In the genomic region with DNA sequence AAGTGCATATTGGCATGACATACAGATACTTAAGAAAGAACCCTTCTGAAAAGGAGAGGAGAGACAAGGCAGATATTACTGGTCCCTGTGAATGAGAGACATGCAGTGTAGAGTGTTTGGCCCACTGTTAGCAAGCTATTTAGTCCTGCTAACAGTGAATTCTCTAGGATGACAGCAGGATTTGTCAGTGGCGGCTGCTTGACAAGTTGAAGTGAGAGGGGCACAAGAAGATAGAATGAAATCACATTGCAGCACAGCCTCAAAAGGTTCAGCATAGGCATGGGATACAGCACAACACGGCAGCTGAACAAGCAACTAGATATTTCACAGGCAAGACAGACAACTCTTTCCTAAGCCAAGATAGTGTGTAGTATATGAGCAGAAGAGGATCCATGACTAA, we compare ENCODE assay signal across 19 cellular contexts.
A peak's percentile ranks its signal among the peaks of the same experiment; 100 is the strongest.
DNase-seq lines count a peak whose midpoint lies in the region; ATAC-seq, FAIRE-seq and TF ChIP-seq lines count a peak whose summit lies in the region.
"Had no signal": no experiment of that assay in that cellular context is flagged by ENCODE, and none has a peak within 500 bp of the region (broad histone marks: within the 10 kb centered on the region; RNA-seq: fewer than 3 reads in every experiment).

No MANE protein-coding gene starts in this region.

- H3K9me3 ChIP-seq in IMR-90 (ENCODE audit: control insufficient read depth, insufficient read depth, low read length): no peaks in the 10 kb centered on the region
- no peaks in the 10 kb centered on the region for H3K9me3 ChIP-seq in astrocyte (ENCODE audit: insufficient read depth, low read depth, low read length)
- H3K9me3 ChIP-seq in MM.1S (replicated peaks; ENCODE audit: insufficient read depth, low read length): no peaks in the 10 kb centered on the region
- H3K9me3 ChIP-seq: A549 had no signal

- H4K20me1 ChIP-seq in IMR-90 (ENCODE audit: insufficient read depth, low read length) (no peaks in the 10 kb centered on the region), astrocyte (ENCODE audit: insufficient read depth, low read length) (no peaks in the 10 kb centered on the region), MM.1S (ENCODE audit: insufficient read depth, low read length) (no peaks in the 10 kb centered on the region)

- H3K79me2 ChIP-seq in astrocyte (ENCODE audit: insufficient read depth, low read length) (no peaks in the 10 kb centered on the region), MM.1S (ENCODE audit: low read length) (no peaks in the 10 kb centered on the region)

- H3K4ac ChIP-seq in IMR-90 (ENCODE audit: low read depth, low read length): no peak overlapping the region; the same call in 1 of the 2 replicates

- dilution Hi-C loops in IMR-90 (cut with HindIII; ENCODE audit: low sequenced_read_pairs, unreplicated experiment): no loop called here

- no peak overlapping the region for H3K23ac ChIP-seq in IMR-90 (ENCODE audit: low read depth, low read length)

- no peak overlapping the region for H2AK9ac ChIP-seq in IMR-90 (replicated peaks; ENCODE audit: low read depth, low read length, poor library complexity)

- H3K9me2 ChIP-seq in MM.1S (replicated peaks; ENCODE audit: insufficient read depth, low read length): no peaks in the 10 kb centered on the region

- H3K36me3 ChIP-seq in IMR-90 (ENCODE audit: control insufficient read depth, insufficient read depth, low read length): no peaks in the 10 kb centered on the region
- H3K36me3 ChIP-seq in astrocyte (ENCODE audit: insufficient read depth, low read length): no peaks in the 10 kb centered on the region
- H3K36me3 ChIP-seq in MM.1S (replicated peaks; ENCODE audit: insufficient read depth, low read length): no peaks in the 10 kb centered on the region

- H4K8ac ChIP-seq in IMR-90 (ENCODE audit: low read depth in 2 of 2, low read length in 2 of 2): no peak overlapping the region

- peaks cover 1% of the 10 kb centered on the region for H3K36me3 Mint-ChIP-seq in astrocyte (ENCODE audit: low read depth, unreplicated experiment)

- DNase-seq in IMR-90 (no peak), astrocyte (ENCODE audit: low read depth) (no peak), left ventricle myocardium superior (no peak), MM.1S (no peak)
- DNase-seq: DMS53, GF-D8, MV-4-11, NCI-H1694, NCI-H2081, NCI-H510A, NCI-H748 treated with DMSO at 0.1 percent for 48 hours had no signal

- no peaks in the 10 kb centered on the region for H3K4me1 ChIP-seq in IMR-90 (ENCODE audit: control insufficient read depth, insufficient read depth, low read length)
- H3K4me1 ChIP-seq in astrocyte (ENCODE audit: insufficient read depth, low read length): no peaks in the 10 kb centered on the region
- no peaks in the 10 kb centered on the region for H3K4me1 ChIP-seq in MM.1S (ENCODE audit: low read length)
- H3K4me1 ChIP-seq: A549 had no signal

- TF ChIP-seq CTCF in C4-2B (conservative IDR thresholded peaks at IDR 0.05) (no peak), IMR-90 (conservative IDR thresholded peaks at IDR 0.05; ENCODE audit: low read depth, low read length) (no peak), astrocyte (IDR thresholded peaks at IDR 0.05; ENCODE audit: insufficient read depth, low read depth, low read length) (no peak), MM.1S (IDR thresholded peaks at IDR 0.05; ENCODE audit: low read length) (no peak)

- peak overlapping the region; percentile 46; the same call in 1 of the 2 replicates for H3K27ac ChIP-seq in C4-2B
- no peak overlapping the region for H3K27ac ChIP-seq in IMR-90 (ENCODE audit: insufficient read depth, low read length)
- H3K27ac ChIP-seq in astrocyte (ENCODE audit: low read depth, low read length): no peak overlapping the region
- H3K27ac ChIP-seq in MM.1S (ENCODE audit: low read length): no peak overlapping the region; the same call in 1 of the 2 replicates
- H3K27ac ChIP-seq: A549, RWPE1 had no signal

- no peak overlapping the region for H3K4me3 ChIP-seq in IMR-90 (ENCODE audit: insufficient read depth, low read depth, low read length)
- H3K4me3 ChIP-seq in astrocyte (ENCODE audit: insufficient read depth, low read depth, low read length): no peak overlapping the region
- H3K4me3 ChIP-seq in MM.1S (ENCODE audit: low read length): no peak overlapping the region
- H3K4me3 ChIP-seq: A549 had no signal

- no peak for FAIRE-seq in astrocyte (lab: Jason Lieb, UNC)
- FAIRE-seq: H1, HTR-8/SVneo had no signal

- H3K79me1 ChIP-seq in IMR-90 (ENCODE audit: low read depth in 1 of 2, low read length in 2 of 2): no peaks in the 10 kb centered on the region

- H3K27ac Mint-ChIP-seq in astrocyte (ENCODE audit: unreplicated experiment): no peak overlapping the region
- H3K27ac Mint-ChIP-seq: B cell had no signal

- BruUV-seq in IMR-90 (replicated peaks; lab: Mats Ljungman, UMichigan): no TSS peak

- H2BK5ac ChIP-seq in IMR-90 (ENCODE audit: low read depth, low read length, poor library complexity, severe bottlenecking): no peak overlapping the region

- H3K4me1 Mint-ChIP-seq in astrocyte (ENCODE audit: low read depth, unreplicated experiment): peaks cover 4% of the 10 kb centered on the region
- H3K4me1 Mint-ChIP-seq: B cell had no signal

- H3K9me1 ChIP-seq in IMR-90 (ENCODE audit: insufficient read depth, low read length): no peaks in the 10 kb centered on the region

- no peak overlapping the region for H2AK5ac ChIP-seq in IMR-90 (ENCODE audit: low read depth, low read length)

- no peak overlapping the region for H3K56ac ChIP-seq in IMR-90 (ENCODE audit: extremely low read depth, insufficient read depth, low read length)

- POLR2A ChIA-PET in IMR-90 (lab: Charles Lee; ENCODE audit: unreplicated experiment): no interaction called here

- no peaks in the 10 kb centered on the region for H3K27me3 Mint-ChIP-seq in astrocyte (ENCODE audit: low read depth, unreplicated experiment)
- H3K27me3 Mint-ChIP-seq: B cell had no signal

- H3K27me3 ChIP-seq in IMR-90 (ENCODE audit: control insufficient read depth, insufficient read depth, low read length) (no peaks in the 10 kb centered on the region), astrocyte (ENCODE audit: insufficient read depth, low read length) (no peaks in the 10 kb centered on the region), MM.1S (replicated peaks; ENCODE audit: insufficient read depth, low read length) (no peaks in the 10 kb centered on the region)

- H2BK15ac ChIP-seq in IMR-90 (ENCODE audit: low read depth, low read length): peak overlapping the region; percentile 50; the same call in 1 of the 3 replicates

- peak overlapping the region; percentile 42; the same call in 1 of the 2 replicates for H3K14ac ChIP-seq in IMR-90 (replicated peaks; ENCODE audit: low read depth, low read length)

- intact Hi-C loops in IMR-90 (cut with micrococcal nuclease): no loop called here
- intact Hi-C loops in left ventricle myocardium superior (cut with micrococcal nuclease): no loop called here

- H4K5ac ChIP-seq in IMR-90 (ENCODE audit: low read depth, low read length): no peak overlapping the region

- no peak overlapping the region for H3K4me2 ChIP-seq in IMR-90 (ENCODE audit: low read depth, low read length)
- H3K4me2 ChIP-seq in astrocyte (ENCODE audit: low read length): no peak overlapping the region
- H3K4me2 ChIP-seq in MM.1S (ENCODE audit: low read depth, low read length): no peak overlapping the region
- H3K4me2 ChIP-seq: A549 had no signal

- WGBS in IMR-90 (ENCODE audit: extremely low coverage in 2 of 2, insufficient read length in 1 of 2), 2 experiments: no CpG with 5 or more reads among the region's 2 CpGs

- no peak for TF ChIP-seq POLR2A in IMR-90 (IDR thresholded peaks at IDR 0.05; ENCODE audit: low read depth, low read length)

- ATAC-seq in IMR-90 (ENCODE audit: low read depth) (peak; percentile 17; the same call in 1 of the 2 replicates), left ventricle myocardium superior (peak; percentile 88), GM21528 (IDR thresholded peaks at IDR 0.05; ENCODE audit: low FRiP score, unreplicated experiment) (no peak), GM21576 (IDR thresholded peaks at IDR 0.05; ENCODE audit: unreplicated experiment) (no peak)
- ATAC-seq: A549 had no signal

- H3K9ac ChIP-seq in IMR-90 (ENCODE audit: low read depth, low read length) (no peak overlapping the region), astrocyte (ENCODE audit: low read length) (no peak overlapping the region), MM.1S (ENCODE audit: low read length) (no peak overlapping the region)

- no peaks in the 10 kb centered on the region for H3K9me3 Mint-ChIP-seq in astrocyte (ENCODE audit: unreplicated experiment)

- TF ChIP-seq RAD21 in IMR-90 (IDR thresholded peaks at IDR 0.05; ENCODE audit: low read length): no peak

- in situ Hi-C loops in IMR-90 (cut with MboI; ENCODE audit: low sequenced_read_pairs): no loop called here

- no peak overlapping the region for H3K4me3 Mint-ChIP-seq in astrocyte (ENCODE audit: unreplicated experiment)
- H3K4me3 Mint-ChIP-seq: B cell had no signal

- CTCF ChIA-PET in IMR-90 (lab: Yijun Ruan, JAX): no interaction called here

- no peak overlapping the region; the same call in 1 of the 2 replicates for H3K18ac ChIP-seq in IMR-90 (ENCODE audit: low read depth, low read length)

- no peak overlapping the region for H4K91ac ChIP-seq in IMR-90 (ENCODE audit: insufficient read depth, low read depth, low read length)

- H2AFZ ChIP-seq in IMR-90 (replicated peaks; ENCODE audit: low read length, poor library complexity) (peak overlapping the region; percentile 47), astrocyte (ENCODE audit: low read depth, low read length) (peak overlapping the region; percentile 24), MM.1S (ENCODE audit: low read length) (no peak overlapping the region)

- H2BK120ac ChIP-seq in IMR-90 (ENCODE audit: low read depth, low read length): peak overlapping the region; percentile 43

- H3F3A ChIP-seq in MM.1S (ENCODE audit: insufficient read depth, low read length): no peaks in the 10 kb centered on the region

- H2BK20ac ChIP-seq in IMR-90 (ENCODE audit: low read depth, low read length): no peak overlapping the region

TF ChIP-seq in IMR-90, 13 proteins besides CTCF, POLR2A, EP300 and RAD21:
- TF ChIP-seq, protein P1, sequence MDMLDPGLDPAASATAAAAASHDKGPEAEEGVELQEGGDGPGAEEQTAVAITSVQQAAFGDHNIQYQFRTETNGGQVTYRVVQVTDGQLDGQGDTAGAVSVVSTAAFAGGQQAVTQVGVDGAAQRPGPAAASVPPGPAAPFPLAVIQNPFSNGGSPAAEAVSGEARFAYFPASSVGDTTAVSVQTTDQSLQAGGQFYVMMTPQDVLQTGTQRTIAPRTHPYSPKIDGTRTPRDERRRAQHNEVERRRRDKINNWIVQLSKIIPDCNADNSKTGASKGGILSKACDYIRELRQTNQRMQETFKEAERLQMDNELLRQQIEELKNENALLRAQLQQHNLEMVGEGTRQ (IDR thresholded peaks at IDR 0.05; ENCODE audit: low read depth, low read length): no peak

Comparison
In these comparisons a context has a peak if more than half of its experiments do, and no peak if none do; other contexts are left out.
1. ATAC-seq: peak in IMR-90 (single experiment) and left ventricle myocardium superior (single experiment); none in GM21528 (single experiment) and GM21576 (single experiment).